ENCODE assay signal across 16 cellular contexts in the genomic region with DNA sequence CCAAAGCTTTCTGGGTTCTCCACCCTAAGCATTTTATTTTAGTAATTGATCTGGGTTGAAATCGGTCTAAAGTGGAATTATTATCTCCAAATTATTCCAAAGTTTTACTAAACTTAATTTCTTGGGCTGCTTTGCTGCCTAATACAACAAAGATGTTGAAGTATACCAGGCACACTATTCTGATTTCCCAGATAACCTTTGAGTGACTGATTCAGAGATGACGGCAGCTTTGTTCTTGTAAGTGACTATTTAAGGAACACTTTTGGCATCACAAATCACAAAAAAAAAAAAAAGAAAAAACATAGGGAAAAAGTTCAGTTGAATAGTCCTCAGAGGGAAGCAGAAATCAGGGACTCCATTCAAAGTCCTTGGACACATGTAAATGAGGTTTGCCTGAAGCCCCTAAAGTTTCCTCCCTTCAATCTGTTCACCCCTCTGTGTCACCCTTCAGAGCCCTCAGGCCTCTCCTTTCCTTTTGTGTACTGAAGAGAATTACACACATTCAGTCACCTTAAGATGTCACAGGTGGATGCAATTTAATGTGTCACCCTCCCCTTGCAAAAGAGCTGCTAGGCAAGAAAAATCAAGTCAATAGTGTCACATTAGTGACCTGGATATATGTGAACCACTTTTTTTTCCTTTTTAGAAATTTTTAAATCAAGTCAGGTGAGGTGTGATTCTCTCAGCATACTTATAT.
DNase-seq lines count a peak whose midpoint lies in the region; ATAC-seq, FAIRE-seq and TF ChIP-seq lines count a peak whose summit lies in the region.
"Had no signal": no experiment of that assay in that cellular context is flagged by ENCODE, and none has a peak within 500 bp of the region (broad histone marks: within the 10 kb centered on the region; RNA-seq: fewer than 3 reads in every experiment).

No MANE protein-coding gene starts in this region.

- FAIRE-seq in endothelial cell of umbilical vein (lab: Jason Lieb, UNC): peak; percentile 38

- no peak overlapping the region for H2AFZ ChIP-seq in mammary epithelial cell (ENCODE audit: low read depth, low read length)
- H2AFZ ChIP-seq in endothelial cell of umbilical vein (ENCODE audit: low read depth, low read length): no peak overlapping the region
- H2AFZ ChIP-seq: PC-9 had no signal

- DNase-seq in MCF 10A (ENCODE audit: unreplicated experiment) (no peak), mammary epithelial cell (no peak), T-cell (no peak), endothelial cell of umbilical vein (ENCODE audit: low read depth, low spot score) (no peak), activated gamma-delta T cell (lab: John Stamatoyannopoulos, UW) (no peak)
- no peak for DNase-seq in stimulated activated naive B cell treated with anti-CD40 and anti-IgM and Interleukin-4, amounts not matched to agents 10 μg/mL and 1 μg/mL and 100 μg/mL, for 72 hours
- no peak for DNase-seq in effector memory CD4-positive, alpha-beta T cell
- no peak for DNase-seq in activated effector memory CD4-positive, alpha-beta T cell treated with anti-CD3 and anti-CD28 coated beads, Interleukin-2, amount 50 U/mL, for 16 hours
- DNase-seq: activated T-cell treated with anti-CD3 and anti-CD28 coated beads, Interleukin-2, amount 50 U/mL, for 1 hour; nephron progenitor cell; PC-9 had no signal

- H3K4me1 Mint-ChIP-seq in MCF 10A (ENCODE audit: insufficient read depth, unreplicated experiment) (no peaks in the 10 kb centered on the region), T-cell (peaks cover 55 to 63% (median 63%) of the 10 kb centered on the region in 3 donors)
- peaks cover 22 to 51% of the 10 kb centered on the region in 2 donors for H3K4me1 Mint-ChIP-seq in stimulated activated naive B cell treated with anti-CD40 and anti-IgM and Interleukin-4, amounts not matched to agents 10 μg/mL and 1 μg/mL and 100 μg/mL, for 72 hours
- H3K4me1 Mint-ChIP-seq: brain had no signal

- H3K36me3 ChIP-seq in mammary epithelial cell (ENCODE audit: insufficient read depth, low read length): no peaks in the 10 kb centered on the region
- no peaks in the 10 kb centered on the region for H3K36me3 ChIP-seq in endothelial cell of umbilical vein (ENCODE audit: control insufficient read depth in 2 of 2, extremely low read depth in 1 of 2, insufficient read depth in 2 of 2, low read length in 2 of 2)
- H3K36me3 ChIP-seq in effector memory CD4-positive, alpha-beta T cell (ENCODE audit: control insufficient read depth, insufficient read depth, low read length): no peaks in the 10 kb centered on the region

- in situ Hi-C loops in mammary epithelial cell (cut with MboI; ENCODE audit: low sequenced_read_pairs in 2 of 2): no loop called here

- H3K36me3 Mint-ChIP-seq in MCF 10A (ENCODE audit: insufficient read depth, unreplicated experiment): no peaks in the 10 kb centered on the region
- no peaks in the 10 kb centered on the region for H3K36me3 Mint-ChIP-seq in T-cell
- H3K36me3 Mint-ChIP-seq in stimulated activated naive B cell treated with anti-CD40 and anti-IgM and Interleukin-4, amounts not matched to agents 10 μg/mL and 1 μg/mL and 100 μg/mL, for 72 hours: peaks cover 3 to 4% of the 10 kb centered on the region in 2 donors
- H3K36me3 Mint-ChIP-seq: IgD-negative memory B cell had no signal

- H3K9me3 ChIP-seq in mammary epithelial cell (replicated peaks; ENCODE audit: insufficient read depth, low read length) (no peaks in the 10 kb centered on the region), endothelial cell of umbilical vein (replicated peaks; ENCODE audit: control insufficient read depth, insufficient read depth, low read length) (no peaks in the 10 kb centered on the region)
- no peaks in the 10 kb centered on the region for H3K9me3 ChIP-seq in effector memory CD4-positive, alpha-beta T cell (ENCODE audit: control insufficient read depth, low read length)

- no peak overlapping the region for H3K4me2 ChIP-seq in mammary epithelial cell (ENCODE audit: insufficient read depth, low read depth, low read length)
- no peak overlapping the region for H3K4me2 ChIP-seq in endothelial cell of umbilical vein (ENCODE audit: insufficient read depth, low read length)
- H3K4me2 ChIP-seq: PC-9 had no signal

- 100% methylated on average over 2 of the region's 2 CpGs for WGBS in mammary epithelial cell (ENCODE audit: low coverage, missing lambda C conversion rate)

- H3K27me3 Mint-ChIP-seq in MCF 10A (ENCODE audit: insufficient read depth, unreplicated experiment) (no peaks in the 10 kb centered on the region), T-cell (no peaks in the 10 kb centered on the region)
- H3K27me3 Mint-ChIP-seq in stimulated activated naive B cell treated with anti-CD40 and anti-IgM and Interleukin-4, amounts not matched to agents 10 μg/mL and 1 μg/mL and 100 μg/mL, for 72 hours: no peaks in the 10 kb centered on the region
- H3K27me3 Mint-ChIP-seq: brain, IgD-negative memory B cell had no signal

- no peak for TF ChIP-seq POLR2A in endothelial cell of umbilical vein (IDR thresholded peaks at IDR 0.05; ENCODE audit: low read depth, low read length)

- CTCF ChIA-PET in MCF 10A (lab: Yijun Ruan, JAX): interaction anchor here (0.6 kb wide), 1 partner anchor 538 kb away, joined by 3 read pairs; no protein-coding TSS in a partner anchor
- CTCF ChIA-PET in mammary epithelial cell (lab: Charles Lee; ENCODE audit: low non-redundant PET): no interaction called here
- CTCF ChIA-PET in T-cell (lab: Charles Lee): interaction anchor here (0.6 to 0.7 kb wide), 2 partner anchors 9 to 1126 kb away, joined by 3 read pairs; no protein-coding TSS in a partner anchor
- CTCF ChIA-PET in endothelial cell of umbilical vein (lab: Charles Lee): no interaction called here

- H3K79me2 ChIP-seq in mammary epithelial cell (ENCODE audit: insufficient read depth, low read length): no peaks in the 10 kb centered on the region
- no peaks in the 10 kb centered on the region for H3K79me2 ChIP-seq in endothelial cell of umbilical vein (ENCODE audit: control insufficient read depth, insufficient read depth, low read length)

- BruUV-seq in MCF 10A (replicated peaks; lab: Mats Ljungman, UMichigan) (no TSS peak), mammary epithelial cell (replicated peaks; lab: Mats Ljungman, UMichigan) (no TSS peak), endothelial cell of umbilical vein (replicated peaks; lab: Mats Ljungman, UMichigan) (no TSS peak)

- TF ChIP-seq CTCF in MCF 10A (IDR thresholded peaks at IDR 0.05; ENCODE audit: unreplicated experiment) (no peak), mammary epithelial cell (conservative IDR thresholded peaks at IDR 0.05 in 1 of 2, IDR thresholded peaks at IDR 0.05 in 1 of 2; ENCODE audit: extremely low read depth in 1 of 2, insufficient read depth in 1 of 2, low read depth in 1 of 2, low read length in 2 of 2) (no peak), endothelial cell of umbilical vein (IDR thresholded peaks at IDR 0.05; ENCODE audit: extremely low read depth in 1 of 2, insufficient read depth in 1 of 2, low read depth in 1 of 2, low read length in 2 of 2) (no peak)

- no peak for ATAC-seq in T-cell (replicated peaks in 1 of 4)
- no peak for ATAC-seq in stimulated activated naive B cell treated with anti-CD40 and anti-IgM and Interleukin-4, amounts not matched to agents 10 μg/mL and 1 μg/mL and 100 μg/mL, for 72 hours (replicated peaks)
- ATAC-seq: foreskin keratinocyte had no signal

- H3K27ac Mint-ChIP-seq in MCF 10A (ENCODE audit: low read depth, unreplicated experiment) (peak overlapping the region; percentile 19), T-cell (peak overlapping the region; percentile 76 to 85)
- H3K27ac Mint-ChIP-seq in stimulated activated naive B cell treated with anti-CD40 and anti-IgM and Interleukin-4, amounts not matched to agents 10 μg/mL and 1 μg/mL and 100 μg/mL, for 72 hours: peak overlapping the region; percentile 62
- H3K27ac Mint-ChIP-seq: brain had no signal

- H3K4me3 Mint-ChIP-seq in MCF 10A (ENCODE audit: unreplicated experiment) (no peak overlapping the region), T-cell (no peak overlapping the region)
- no peak overlapping the region for H3K4me3 Mint-ChIP-seq in stimulated activated naive B cell treated with anti-CD40 and anti-IgM and Interleukin-4, amounts not matched to agents 10 μg/mL and 1 μg/mL and 100 μg/mL, for 72 hours
- H3K4me3 Mint-ChIP-seq: brain, nephron progenitor cell had no signal

- H3K4me3 ChIP-seq in mammary epithelial cell (replicated peaks in 1 of 3; ENCODE audit: insufficient read depth in 1 of 3, low read depth in 2 of 3, low read length in 3 of 3) (no peak overlapping the region), endothelial cell of umbilical vein (replicated peaks in 1 of 3; ENCODE audit: insufficient read depth in 1 of 3, low read depth in 1 of 3, low read length in 3 of 3) (no peak overlapping the region)
- H3K4me3 ChIP-seq in effector memory CD4-positive, alpha-beta T cell (ENCODE audit: insufficient read depth, low read depth, low read length, poor library complexity, severe bottlenecking): no peak overlapping the region
- H3K4me3 ChIP-seq: lung, PC-9 had no signal

- intact Hi-C loops in MCF 10A (cut with micrococcal nuclease) (no loop called here), mammary epithelial cell (cut with micrococcal nuclease) (no loop called here), endothelial cell of umbilical vein (cut with micrococcal nuclease) (no loop called here)

- H3K27me3 ChIP-seq in mammary epithelial cell (ENCODE audit: insufficient read depth, low read length) (no peaks in the 10 kb centered on the region), endothelial cell of umbilical vein (ENCODE audit: control insufficient read depth in 2 of 2, insufficient read depth in 2 of 2, low read length in 2 of 2) (no peaks in the 10 kb centered on the region)
- H3K27me3 ChIP-seq in effector memory CD4-positive, alpha-beta T cell (replicated peaks; ENCODE audit: control insufficient read depth, insufficient read depth, low read length, poor library complexity, severe bottlenecking): no peaks in the 10 kb centered on the region
- H3K27me3 ChIP-seq: foreskin keratinocyte had no signal

- POLR2A ChIA-PET in MCF 10A (lab: Yijun Ruan, JAX) (no interaction called here), T-cell (lab: Charles Lee) (interaction anchor here (0.6 kb wide), 3 partner anchors 133 to 630 kb away, joined by 3 to 6 read pairs (median 4); no protein-coding TSS in a partner anchor), endothelial cell of umbilical vein (lab: Charles Lee) (no interaction called here)

- no peak overlapping the region for H3K9ac ChIP-seq in mammary epithelial cell (ENCODE audit: insufficient read depth, low read length)
- no peak overlapping the region for H3K9ac ChIP-seq in endothelial cell of umbilical vein (replicated peaks; ENCODE audit: extremely low read depth, insufficient read depth, low read length)

- H3K9me3 Mint-ChIP-seq in MCF 10A (ENCODE audit: unreplicated experiment) (no peaks in the 10 kb centered on the region), T-cell (peaks cover 0 to 3% (median 0%) of the 10 kb centered on the region in 3 donors)
- peaks cover 2 to 4% of the 10 kb centered on the region in 2 donors for H3K9me3 Mint-ChIP-seq in stimulated activated naive B cell treated with anti-CD40 and anti-IgM and Interleukin-4, amounts not matched to agents 10 μg/mL and 1 μg/mL and 100 μg/mL, for 72 hours
- H3K9me3 Mint-ChIP-seq: brain, IgD-negative memory B cell, nephron progenitor cell had no signal

- H4K20me1 ChIP-seq in mammary epithelial cell (ENCODE audit: insufficient read depth, low read length) (no peaks in the 10 kb centered on the region), endothelial cell of umbilical vein (replicated peaks; ENCODE audit: control insufficient read depth, extremely low read depth, insufficient read depth, low read length) (no peaks in the 10 kb centered on the region)

- H3K4me1 ChIP-seq in mammary epithelial cell (ENCODE audit: insufficient read depth, low read length) (no peaks in the 10 kb centered on the region), endothelial cell of umbilical vein (ENCODE audit: control insufficient read depth, extremely low read depth, insufficient read depth, low read length) (no peaks in the 10 kb centered on the region)
- peaks cover 30% of the 10 kb centered on the region for H3K4me1 ChIP-seq in effector memory CD4-positive, alpha-beta T cell (ENCODE audit: control insufficient read depth, insufficient read depth, low read length, poor library complexity, severe bottlenecking)
- H3K4me1 ChIP-seq: foreskin keratinocyte had no signal

- dilution Hi-C loops in mammary epithelial cell (cut with HindIII; ENCODE audit: low sequenced_read_pairs): no loop called here
- dilution Hi-C loops in endothelial cell of umbilical vein (cut with MboI; ENCODE audit: extremely low pct_ligation_motif_present, low sequenced_read_pairs): no loop called here

- H3K9me1 ChIP-seq in endothelial cell of umbilical vein (replicated peaks; ENCODE audit: control insufficient read depth, extremely low read depth, insufficient read depth, low read length): peaks cover under 1% of the 10 kb centered on the region

- no peak overlapping the region for H3K27ac ChIP-seq in mammary epithelial cell (ENCODE audit: insufficient read depth, low read depth, low read length)
- no peak overlapping the region for H3K27ac ChIP-seq in endothelial cell of umbilical vein (ENCODE audit: insufficient read depth, low read depth, low read length)
- H3K27ac ChIP-seq in effector memory CD4-positive, alpha-beta T cell (ENCODE audit: insufficient read depth, low read length, poor library complexity, severe bottlenecking): no peak overlapping the region
- H3K27ac ChIP-seq: foreskin keratinocyte, PC-9, VCaP had no signal

Comparison
In these comparisons a context has a peak if more than half of its experiments do, and no peak if none do; other contexts are left out.
1. CTCF ChIA-PET loops: an anchor here in MCF 10A (0.6 kb wide) and T-cell (0.6 to 0.7 kb wide); none called in mammary epithelial cell and endothelial cell of umbilical vein.
2. H3K27ac Mint-ChIP-seq: peak in every context shown above with its lines; median percentile 80 in T-cell; 62 in stimulated activated naive B cell treated with anti-CD40 and anti-IgM and Interleukin-4, amounts not matched to agents 10 μg/mL and 1 μg/mL and 100 μg/mL, for 72 hours; 19 in MCF 10A.
3. POLR2A ChIA-PET loops: an anchor here in T-cell (0.6 kb wide); none called in MCF 10A and endothelial cell of umbilical vein.